11 cellular contexts compared by ENCODE assay signal in the genomic region with DNA sequence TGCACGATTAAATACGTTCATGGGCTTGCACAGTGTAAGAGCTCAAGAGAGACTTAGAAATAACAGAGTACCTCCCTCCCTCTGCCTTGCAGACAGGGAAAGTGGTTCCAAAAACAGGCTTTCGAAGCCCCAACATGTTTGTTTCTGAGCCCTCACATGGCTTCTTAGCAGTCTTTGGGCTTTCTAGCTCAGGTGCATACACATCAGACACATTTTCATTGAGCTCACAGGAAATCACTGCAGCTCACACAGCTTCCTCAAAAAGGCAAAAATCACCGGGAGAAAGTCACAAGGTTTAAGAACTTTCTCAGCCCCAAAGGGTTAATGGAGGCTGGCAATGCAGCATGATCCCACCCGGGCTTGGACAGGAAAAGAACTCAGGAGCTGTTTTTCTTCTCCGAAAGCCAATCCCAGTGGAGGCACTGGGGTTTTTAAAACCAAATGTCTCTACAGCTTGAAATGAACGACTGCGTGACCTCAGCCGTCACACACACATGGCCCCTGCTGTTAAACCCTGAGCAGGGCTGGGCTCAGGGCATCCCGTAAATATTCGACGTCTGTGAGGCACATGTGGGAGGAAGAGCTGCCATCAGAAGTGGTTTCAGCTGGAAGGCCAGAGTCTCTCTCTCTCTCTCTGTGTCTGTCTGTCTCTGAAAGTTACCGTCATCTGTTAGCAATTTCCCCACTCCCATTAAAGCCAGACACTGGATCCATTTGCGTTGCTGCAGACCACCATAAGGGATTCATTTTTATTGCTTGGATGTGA.
DNase-seq lines count a peak whose midpoint lies in the region; ATAC-seq and TF ChIP-seq lines count a peak whose summit lies in the region.
"Had no signal": no experiment of that assay in that cellular context is flagged by ENCODE, and none has a peak within 500 bp of the region (broad histone marks: within the 10 kb centered on the region; RNA-seq: fewer than 3 reads in every experiment).

No MANE protein-coding gene starts in this region.

- H3K27me3 Mint-ChIP-seq in immature natural killer cell (ENCODE audit: low read depth in 3 of 3), result peaks cover 3 to 16% (median 5%) of the 10 kb centered on the region in 3 donors

- no peak for TF ChIP-seq POLR2A in IMR-90 (IDR thresholded peaks at IDR 0.05; ENCODE audit: low read depth, low read length)
- TF ChIP-seq POLR2A in thyroid gland (IDR thresholded peaks at IDR 0.05), result no peak

- H3K36me3 ChIP-seq in IMR-90 (ENCODE audit: control insufficient read depth, insufficient read depth, low read length), result no peaks in the 10 kb centered on the region
- no peaks in the 10 kb centered on the region for H3K36me3 ChIP-seq in mesodermal cell (ENCODE audit: control insufficient read depth, insufficient read depth, low read length)
- H3K36me3 ChIP-seq in thyroid gland, result no peaks in the 10 kb centered on the region
- H3K36me3 ChIP-seq: BLaER1 treated with 17β-estradiol and CSF1 and Interleukin-3, amounts not matched to agents 10 nM and 100 nM; neutrophil had no signal

- peak overlapping the region; percentile 83 for H2BK20ac ChIP-seq in IMR-90 (ENCODE audit: low read depth, low read length)

- peaks cover 25% of the 10 kb centered on the region for H3K9me1 ChIP-seq in IMR-90 (ENCODE audit: insufficient read depth, low read length)

- peak overlapping the region; percentile 49 for H3K23ac ChIP-seq in IMR-90 (ENCODE audit: low read depth, low read length)

- in situ Hi-C loops in IMR-90 (cut with MboI; ENCODE audit: low sequenced_read_pairs), result no loop called here

- peak overlapping the region; percentile 77 for H3K14ac ChIP-seq in IMR-90 (replicated peaks; ENCODE audit: low read depth, low read length)

- POLR2A ChIA-PET in IMR-90 (lab: Charles Lee; ENCODE audit: unreplicated experiment), result no interaction called here

- peak overlapping the region; percentile 86 for H4K91ac ChIP-seq in IMR-90 (ENCODE audit: insufficient read depth, low read depth, low read length)

- DNase-seq in AG10803 (ENCODE audit: low read depth) (peak; percentile 86), IMR-90 (peak; percentile 35), choroid plexus epithelial cell (ENCODE audit: low read depth) (peak; percentile 60), thyroid gland (no peak), immature natural killer cell (no peak), hippocampal formation (lab: John Stamatoyannopoulos, UW) (no peak)
- DNase-seq: NCI-H345 had no signal

- H4K20me1 ChIP-seq in IMR-90 (ENCODE audit: insufficient read depth, low read length), result no peaks in the 10 kb centered on the region
- H4K20me1 ChIP-seq: BLaER1 treated with 17β-estradiol and CSF1 and Interleukin-3, amounts not matched to agents 10 nM and 100 nM had no signal

- H3K27ac ChIP-seq in IMR-90 (ENCODE audit: insufficient read depth, low read length) (no peak overlapping the region; the same call in 1 of the 2 replicates), mesodermal cell (ENCODE audit: low read depth, low read length, severe bottlenecking) (peak overlapping the region; percentile 70), thyroid gland (no peak overlapping the region)
- H3K27ac ChIP-seq: BLaER1 treated with 17β-estradiol and CSF1 and Interleukin-3, amounts not matched to agents 10 nM and 100 nM; neutrophil had no signal

- no peaks in the 10 kb centered on the region for H3K36me3 Mint-ChIP-seq in immature natural killer cell

- H3K9ac ChIP-seq in IMR-90 (ENCODE audit: low read depth, low read length), result no peak overlapping the region
- H3K9ac ChIP-seq: BLaER1 treated with 17β-estradiol and CSF1 and Interleukin-3, amounts not matched to agents 10 nM and 100 nM had no signal

- no peak overlapping the region for H3K4me2 ChIP-seq in IMR-90 (ENCODE audit: low read depth, low read length)

- no peaks in the 10 kb centered on the region for H3K4me1 Mint-ChIP-seq in immature natural killer cell

- H3K27ac Mint-ChIP-seq in immature natural killer cell, result no peak overlapping the region

- H3K9me3 Mint-ChIP-seq in immature natural killer cell, result no peaks in the 10 kb centered on the region

- H3K4me3 ChIP-seq in AG10803 (ENCODE audit: low read length), result no peak overlapping the region; the same call in none of the 2 replicates
- no peak overlapping the region for H3K4me3 ChIP-seq in IMR-90 (ENCODE audit: insufficient read depth, low read depth, low read length)
- H3K4me3 ChIP-seq in choroid plexus epithelial cell (ENCODE audit: low read depth, low read length), result no peak overlapping the region
- H3K4me3 ChIP-seq in mesodermal cell (ENCODE audit: extremely low read depth, insufficient read depth, low read length, poor library complexity, severe bottlenecking), result no peak overlapping the region
- no peak overlapping the region for H3K4me3 ChIP-seq in thyroid gland (replicated peaks in 1 of 3)
- H3K4me3 ChIP-seq: BLaER1 treated with 17β-estradiol and CSF1 and Interleukin-3, amounts not matched to agents 10 nM and 100 nM had no signal

- peak overlapping the region; percentile 66 for H2AFZ ChIP-seq in IMR-90 (replicated peaks; ENCODE audit: low read length, poor library complexity)

- H3K4me1 ChIP-seq in IMR-90 (ENCODE audit: control insufficient read depth, insufficient read depth, low read length) (peaks cover 20% of the 10 kb centered on the region), mesodermal cell (ENCODE audit: control insufficient read depth, insufficient read depth, low read length, poor library complexity, severe bottlenecking) (peaks cover 49% of the 10 kb centered on the region), thyroid gland (peaks cover 16 to 32% of the 10 kb centered on the region in 2 donors)

- no peak for TF ChIP-seq RAD21 in IMR-90 (IDR thresholded peaks at IDR 0.05; ENCODE audit: low read length)

- H2BK5ac ChIP-seq in IMR-90 (ENCODE audit: low read depth, low read length, poor library complexity, severe bottlenecking), result no peak overlapping the region

- no peak overlapping the region for H3K18ac ChIP-seq in IMR-90 (ENCODE audit: low read depth, low read length)

- H3K9me3 ChIP-seq in IMR-90 (ENCODE audit: control insufficient read depth, insufficient read depth, low read length) (no peaks in the 10 kb centered on the region), mesodermal cell (ENCODE audit: control insufficient read depth, low read length) (no peaks in the 10 kb centered on the region), thyroid gland (no peaks in the 10 kb centered on the region)
- H3K9me3 ChIP-seq: BLaER1 treated with 17β-estradiol and CSF1 and Interleukin-3, amounts not matched to agents 10 nM and 100 nM; neutrophil had no signal

- ATAC-seq in IMR-90 (ENCODE audit: low read depth) (no peak), GM18870 (IDR thresholded peaks at IDR 0.05; ENCODE audit: unreplicated experiment) (no peak)

- peak overlapping the region; percentile 90 for H3K4ac ChIP-seq in IMR-90 (ENCODE audit: low read depth, low read length)

- BruUV-seq in IMR-90 (replicated peaks; lab: Mats Ljungman, UMichigan), result no TSS peak

- H3K79me1 ChIP-seq in IMR-90 (ENCODE audit: low read depth in 1 of 2, low read length in 2 of 2), result peaks cover 0 to 12% of the 10 kb centered on the region in 2 experiments; a peak in 1 of 4 replicates

- H3K27me3 ChIP-seq in IMR-90 (ENCODE audit: control insufficient read depth, insufficient read depth, low read length) (no peaks in the 10 kb centered on the region), thyroid gland (no peaks in the 10 kb centered on the region)
- H3K27me3 ChIP-seq: BLaER1 treated with 17β-estradiol and CSF1 and Interleukin-3, amounts not matched to agents 10 nM and 100 nM had no signal

- H4K8ac ChIP-seq in IMR-90 (ENCODE audit: low read depth in 2 of 2, low read length in 2 of 2), result peak overlapping the region; percentile 24 to 80; a peak in 3 of 4 replicates

- peak overlapping the region; percentile 68; the same call in 2 of the 3 replicates for H2BK15ac ChIP-seq in IMR-90 (ENCODE audit: low read depth, low read length)

- dilution Hi-C loops in IMR-90 (cut with HindIII; ENCODE audit: low sequenced_read_pairs, unreplicated experiment), result no loop called here

- 0 out of 2 replicates have a peak overlapping the region, but pooled peaks have one; percentile 41 for H3K56ac ChIP-seq in IMR-90 (ENCODE audit: extremely low read depth, insufficient read depth, low read length)

- WGBS in IMR-90 (ENCODE audit: extremely low coverage in 2 of 2, insufficient read length in 1 of 2), 2 experiments, result 39% methylated on average over 3 of the region's 14 CpGs; no CpG with 5 or more reads in 1 of the 2 experiments
- WGBS in mesodermal cell (ENCODE audit: insufficient coverage in 2 of 2), 2 experiments, result 72 to 73% methylated on average over 13 to 14 of the region's 14 CpGs
- 37 to 40% methylated on average over 14 of the region's 14 CpGs for WGBS in thyroid gland, 2 donors

- TF ChIP-seq CTCF in AG10803 (conservative IDR thresholded peaks at IDR 0.05; ENCODE audit: low read length), result no peak
- TF ChIP-seq CTCF in IMR-90 (conservative IDR thresholded peaks at IDR 0.05; ENCODE audit: low read depth, low read length), result no peak
- TF ChIP-seq CTCF in choroid plexus epithelial cell (conservative IDR thresholded peaks at IDR 0.05; ENCODE audit: low read depth, low read length), result no peak
- TF ChIP-seq CTCF in thyroid gland (IDR thresholded peaks at IDR 0.05), result no peak

- peak overlapping the region; percentile 81 for H2AK5ac ChIP-seq in IMR-90 (ENCODE audit: low read depth, low read length)

- CTCF ChIA-PET in IMR-90 (lab: Yijun Ruan, JAX), result interaction anchor here (1.6 kb wide), 1 partner anchor 28 kb away, joined by 4 read pairs; no protein-coding TSS in a partner anchor

- H2BK120ac ChIP-seq in IMR-90 (ENCODE audit: low read depth, low read length), result peak overlapping the region; percentile 91

- intact Hi-C loops in IMR-90 (cut with micrococcal nuclease) (no loop called here), thyroid gland (cut with DNase I) (no loop called here)

- H2AK9ac ChIP-seq in IMR-90 (replicated peaks; ENCODE audit: low read depth, low read length, poor library complexity), result peak overlapping the region; percentile 22

- no peak overlapping the region for H3K4me3 Mint-ChIP-seq in immature natural killer cell

- H4K5ac ChIP-seq in IMR-90 (ENCODE audit: low read depth, low read length), result peak overlapping the region; percentile 31; the same call in 1 of the 2 replicates

TF ChIP-seq in IMR-90, 13 proteins besides CTCF, POLR2A, EP300 and RAD21 (continues in another document):
- no peak for TF ChIP-seq MAZ (IDR thresholded peaks at IDR 0.05; ENCODE audit: borderline replicate concordance, low read depth, low read length)
- no peak for TF ChIP-seq RFX5 (IDR thresholded peaks at IDR 0.05; ENCODE audit: low read depth, low read length)
- no peak for TF ChIP-seq CHD1 (IDR thresholded peaks at IDR 0.05; ENCODE audit: low read depth, low read length)
- no peak for TF ChIP-seq FOS (IDR thresholded peaks at IDR 0.05; ENCODE audit: low read depth, low read length)
- TF ChIP-seq NFE2L2 (IDR thresholded peaks at IDR 0.05; ENCODE audit: low read depth, low read length), result no peak
- TF ChIP-seq MXI1 (IDR thresholded peaks at IDR 0.05; ENCODE audit: borderline replicate concordance, low read depth, low read length), result no peak
- no peak for TF ChIP-seq CEBPB (IDR thresholded peaks at IDR 0.05; ENCODE audit: low read depth, low read length)
- no peak for TF ChIP-seq RCOR1 (IDR thresholded peaks at IDR 0.05; ENCODE audit: insufficient replicate concordance, low read length)
- no peak for TF ChIP-seq SMC3 (IDR thresholded peaks at IDR 0.05; ENCODE audit: low read depth, low read length)
- no peak for TF ChIP-seq BHLHE40 (IDR thresholded peaks at IDR 0.05; ENCODE audit: low read depth, low read length)

Comparison
In these comparisons a context has a peak if more than half of its experiments do, and no peak if none do; other contexts are left out.
1. DNase-seq: peak in AG10803 (single experiment), IMR-90 (single experiment) and choroid plexus epithelial cell (single experiment); none in thyroid gland (0 of 2), immature natural killer cell (0 of 3) and hippocampal formation (0 of 2).